ENCODE assay signal across 1 cellular context in genomic region chr3:58143417-58144055, GRCh38.
TF ChIP-seq lines count a peak whose summit lies in the region.

No MANE protein-coding gene starts in this region.

TF ChIP-seq in HepG2, 621 proteins besides CTCF, POLR2A, EP300 and RAD21 (continued from another document and continues in another):
- TF ChIP-seq KIAA2018 (CRISPR knock-in tag; IDR thresholded peaks at IDR 0.05; ENCODE audit: borderline replicate concordance) (no peak), SMARCC2 (IDR thresholded peaks at IDR 0.05) (no peak), ZBTB10 (CRISPR knock-in tag; IDR thresholded peaks at IDR 0.05; ENCODE audit: borderline replicate concordance) (no peak), UBTF (CRISPR knock-in tag; IDR thresholded peaks at IDR 0.05) (peak; percentile 41; the same call in 1 of the 2 replicates), HDAC6 (IDR thresholded peaks at IDR 0.05; ENCODE audit: low read depth, low read length) (no peak), ZBED4 (CRISPR knock-in tag; IDR thresholded peaks at IDR 0.05; ENCODE audit: borderline replicate concordance) (peak; percentile 87; the same call in 1 of the 2 replicates), ZBTB33 (CRISPR knock-in tag; IDR thresholded peaks at IDR 0.05) (no peak), CEBPG (CRISPR knock-in tag; IDR thresholded peaks at IDR 0.05) (0 out of 2 replicates have a peak, but pooled peaks have one; percentile 20), TFAP4 (IDR thresholded peaks at IDR 0.05; ENCODE audit: borderline replicate concordance, low read depth) (peak; percentile 76; the same call in 1 of the 2 replicates), SNAPC4 (CRISPR knock-in tag; IDR thresholded peaks at IDR 0.05) (no peak), PAXIP1 (CRISPR knock-in tag; conservative IDR thresholded peaks at IDR 0.05) (peak; percentile 77), ZNF782 (CRISPR knock-in tag; IDR thresholded peaks at IDR 0.05; ENCODE audit: borderline replicate concordance) (no peak)
